4 cellular contexts compared by ENCODE assay signal in the genomic region with DNA sequence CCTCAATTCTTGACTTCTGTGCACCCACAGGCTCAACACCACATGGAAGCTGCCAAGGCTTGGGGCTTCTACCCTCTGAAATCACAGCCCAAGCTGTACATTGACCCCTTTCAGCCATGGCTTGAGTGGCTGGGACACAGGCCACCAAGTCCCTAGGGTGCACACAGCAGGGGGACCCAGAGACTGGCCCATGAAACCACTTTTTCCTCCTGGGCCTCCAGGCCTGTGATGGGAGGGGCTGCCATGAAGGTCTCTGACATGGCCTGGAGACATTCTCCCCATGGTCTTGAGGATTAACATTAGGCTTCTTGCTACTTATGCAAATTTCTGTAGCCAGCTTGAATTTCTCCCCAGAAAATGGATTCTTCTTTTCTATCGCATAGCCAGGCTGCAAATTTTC. TPM values are rescaled to one million over a fixed set of nuclear protein-coding genes. Genes with fewer than 3 reads are reported as not detected.
"Had no signal": no experiment of that assay in that cellular context is flagged by ENCODE, and none has a peak within 500 bp of the region (broad histone marks: within the 10 kb centered on the region; RNA-seq: fewer than 3 reads in every experiment).

No MANE protein-coding gene starts in this region.

RNA-seq across cellular contexts. Expression of gene BMP7, which starts 26.7 kb away (rescaled TPM):
- total RNA-seq: HepG2, HT-29, IMR-90 had no signal
- polyA plus RNA-seq: HepG2, IgD-negative memory B cell, IMR-90 had no signal
